Comparison of ENCODE assay signal across 1 cellular context in the genomic region with DNA sequence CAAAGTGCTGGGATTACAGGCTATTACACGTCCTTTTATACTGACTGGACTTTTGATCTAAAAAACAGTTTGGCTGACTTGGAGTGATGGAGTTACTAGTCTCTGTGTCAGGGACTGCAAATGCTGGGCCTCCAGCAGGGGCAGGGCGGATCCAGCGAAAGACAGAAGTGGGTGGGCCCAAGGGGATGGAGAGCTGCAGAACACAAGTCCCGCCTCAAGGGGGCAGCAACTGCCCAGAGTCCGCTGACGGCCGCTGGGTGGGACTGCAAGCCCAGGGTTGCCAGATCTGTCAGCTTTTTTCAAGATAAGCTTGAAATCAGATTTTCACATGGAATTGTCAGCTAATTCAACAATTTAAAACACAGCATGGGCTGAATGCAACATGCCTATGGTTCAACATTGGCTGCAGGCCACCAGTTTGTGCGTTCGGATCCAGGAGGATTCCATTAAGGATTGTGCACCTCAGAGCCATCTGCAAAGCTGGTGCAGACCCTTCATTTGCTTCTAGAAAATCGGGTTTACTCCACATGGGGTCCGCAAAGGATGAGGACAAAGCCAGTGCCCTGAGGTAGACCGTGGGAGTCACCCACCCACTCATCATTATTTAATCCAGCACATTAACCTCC.
A peak's percentile ranks its signal among the peaks of the same experiment; 100 is the strongest.
TF ChIP-seq lines count a peak whose summit lies in the region.

No MANE protein-coding gene starts in this region.

TF ChIP-seq in K562, 482 proteins besides CTCF, POLR2A, EP300 and RAD21 (continued from another document and continues in another):
- TF ChIP-seq CTBP1 (IDR thresholded peaks at IDR 0.05; ENCODE audit: borderline replicate concordance) (peak; percentile 89), LEF1 (IDR thresholded peaks at IDR 0.05) (0 out of 2 replicates have a peak, but pooled peaks have one; percentile 32), GTF2F1 (IDR thresholded peaks at IDR 0.05; ENCODE audit: low read depth, low read length) (no peak), KDM5B (IDR thresholded peaks at IDR 0.05; ENCODE audit: insufficient replicate concordance, low read depth, low read length) (no peak), ZNF121 (CRISPR knock-in tag; conservative IDR thresholded peaks at IDR 0.05) (no peak), ZNF282 (CRISPR knock-in tag; IDR thresholded peaks at IDR 0.05) (no peak), SREBF2 (CRISPR knock-in tag; IDR thresholded peaks at IDR 0.05) (no peak), NFIX (CRISPR knock-in tag; IDR thresholded peaks at IDR 0.05; ENCODE audit: low read depth) (no peak), ZBTB1 (CRISPR knock-in tag; IDR thresholded peaks at IDR 0.05; ENCODE audit: borderline replicate concordance, low read depth) (no peak), HDAC1 (IDR thresholded peaks at IDR 0.05) (no peak), HOXB6 (CRISPR knock-in tag; IDR thresholded peaks at IDR 0.05; ENCODE audit: borderline replicate concordance) (no peak), NR2C1 (IDR thresholded peaks at IDR 0.05) (peak; percentile 38; the same call in 1 of the 2 replicates), NR2C1 (tag; IDR thresholded peaks at IDR 0.05) (no peak), NFIC (IDR thresholded peaks at IDR 0.05) (peak; percentile 20; the same call in 1 of the 2 replicates), KHSRP (IDR thresholded peaks at IDR 0.05) (no peak), BRD4 (IDR thresholded peaks at IDR 0.05) (no peak), ZKSCAN1 (IDR thresholded peaks at IDR 0.05; ENCODE audit: low read depth, low read length) (no peak), NONO (IDR thresholded peaks at IDR 0.05; ENCODE audit: low read depth in 2 of 2, low read length in 1 of 2) (no peak), NKRF (IDR thresholded peaks at IDR 0.05; ENCODE audit: borderline replicate concordance) (no peak; the same call in 1 of the 2 replicates), POLR2B (IDR thresholded peaks at IDR 0.05; ENCODE audit: low read depth, partially characterized antibody) (no peak), DEAF1 (CRISPR knock-in tag; IDR thresholded peaks at IDR 0.05) (peak; percentile 100), ZNF655 (CRISPR knock-in tag; IDR thresholded peaks at IDR 0.05) (no peak), SIN3B (IDR thresholded peaks at IDR 0.05; ENCODE audit: low read depth) (0 out of 2 replicates have a peak, but pooled peaks have one; percentile 32), RBFOX2 (IDR thresholded peaks at IDR 0.05; ENCODE audit: low read depth, low read length) (peak; percentile 41; the same call in 1 of the 2 replicates), RBM34 (IDR thresholded peaks at IDR 0.05; ENCODE audit: borderline replicate concordance, insufficient read depth, low read length) (no peak), ZC3H4 (CRISPR knock-in tag; IDR thresholded peaks at IDR 0.05; ENCODE audit: borderline replicate concordance) (no peak), TOE1 (IDR thresholded peaks at IDR 0.05; ENCODE audit: borderline replicate concordance) (peak; percentile 69), TOE1 (CRISPR knock-in tag; IDR thresholded peaks at IDR 0.05; ENCODE audit: borderline replicate concordance, low read depth) (0 out of 2 replicates have a peak, but pooled peaks have one; percentile 48), ZNF584 (CRISPR knock-in tag; IDR thresholded peaks at IDR 0.05; ENCODE audit: low read depth) (no peak), PHF8 (IDR thresholded peaks at IDR 0.05; ENCODE audit: borderline replicate concordance, low read length) (no peak), HNRNPL (IDR thresholded peaks at IDR 0.05; ENCODE audit: low read depth, low read length) (no peak), HSF4 (CRISPR knock-in tag; IDR thresholded peaks at IDR 0.05; ENCODE audit: borderline replicate concordance) (no peak), FOXP4 (CRISPR knock-in tag; IDR thresholded peaks at IDR 0.05; ENCODE audit: borderline replicate concordance) (no peak), ZNF311 (CRISPR knock-in tag; IDR thresholded peaks at IDR 0.05) (no peak), TEAD1 (CRISPR knock-in tag; IDR thresholded peaks at IDR 0.05) (peak in 1 of 2 experiments; percentile 65; a peak in 2 of 4 replicates), TEAD4 (IDR thresholded peaks at IDR 0.05; ENCODE audit: low read length) (peak; percentile 48; the same call in 1 of the 2 replicates), TEAD4 (CRISPR knock-in tag; IDR thresholded peaks at IDR 0.05; ENCODE audit: borderline replicate concordance) (no peak), HIVEP1 (CRISPR knock-in tag; IDR thresholded peaks at IDR 0.05) (no peak), TAF9B (IDR thresholded peaks at IDR 0.05; ENCODE audit: partially characterized antibody) (no peak), TGIF2 (CRISPR knock-in tag; IDR thresholded peaks at IDR 0.05) (no peak)
- TF ChIP-seq, protein P1, sequence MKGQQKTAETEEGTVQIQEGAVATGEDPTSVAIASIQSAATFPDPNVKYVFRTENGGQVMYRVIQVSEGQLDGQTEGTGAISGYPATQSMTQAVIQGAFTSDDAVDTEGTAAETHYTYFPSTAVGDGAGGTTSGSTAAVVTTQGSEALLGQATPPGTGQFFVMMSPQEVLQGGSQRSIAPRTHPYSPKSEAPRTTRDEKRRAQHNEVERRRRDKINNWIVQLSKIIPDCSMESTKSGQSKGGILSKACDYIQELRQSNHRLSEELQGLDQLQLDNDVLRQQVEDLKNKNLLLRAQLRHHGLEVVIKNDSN (CRISPR knock-in tag; IDR thresholded peaks at IDR 0.05) = no peak; the same call in none of the 2 replicates
- TF ChIP-seq, protein P2, sequence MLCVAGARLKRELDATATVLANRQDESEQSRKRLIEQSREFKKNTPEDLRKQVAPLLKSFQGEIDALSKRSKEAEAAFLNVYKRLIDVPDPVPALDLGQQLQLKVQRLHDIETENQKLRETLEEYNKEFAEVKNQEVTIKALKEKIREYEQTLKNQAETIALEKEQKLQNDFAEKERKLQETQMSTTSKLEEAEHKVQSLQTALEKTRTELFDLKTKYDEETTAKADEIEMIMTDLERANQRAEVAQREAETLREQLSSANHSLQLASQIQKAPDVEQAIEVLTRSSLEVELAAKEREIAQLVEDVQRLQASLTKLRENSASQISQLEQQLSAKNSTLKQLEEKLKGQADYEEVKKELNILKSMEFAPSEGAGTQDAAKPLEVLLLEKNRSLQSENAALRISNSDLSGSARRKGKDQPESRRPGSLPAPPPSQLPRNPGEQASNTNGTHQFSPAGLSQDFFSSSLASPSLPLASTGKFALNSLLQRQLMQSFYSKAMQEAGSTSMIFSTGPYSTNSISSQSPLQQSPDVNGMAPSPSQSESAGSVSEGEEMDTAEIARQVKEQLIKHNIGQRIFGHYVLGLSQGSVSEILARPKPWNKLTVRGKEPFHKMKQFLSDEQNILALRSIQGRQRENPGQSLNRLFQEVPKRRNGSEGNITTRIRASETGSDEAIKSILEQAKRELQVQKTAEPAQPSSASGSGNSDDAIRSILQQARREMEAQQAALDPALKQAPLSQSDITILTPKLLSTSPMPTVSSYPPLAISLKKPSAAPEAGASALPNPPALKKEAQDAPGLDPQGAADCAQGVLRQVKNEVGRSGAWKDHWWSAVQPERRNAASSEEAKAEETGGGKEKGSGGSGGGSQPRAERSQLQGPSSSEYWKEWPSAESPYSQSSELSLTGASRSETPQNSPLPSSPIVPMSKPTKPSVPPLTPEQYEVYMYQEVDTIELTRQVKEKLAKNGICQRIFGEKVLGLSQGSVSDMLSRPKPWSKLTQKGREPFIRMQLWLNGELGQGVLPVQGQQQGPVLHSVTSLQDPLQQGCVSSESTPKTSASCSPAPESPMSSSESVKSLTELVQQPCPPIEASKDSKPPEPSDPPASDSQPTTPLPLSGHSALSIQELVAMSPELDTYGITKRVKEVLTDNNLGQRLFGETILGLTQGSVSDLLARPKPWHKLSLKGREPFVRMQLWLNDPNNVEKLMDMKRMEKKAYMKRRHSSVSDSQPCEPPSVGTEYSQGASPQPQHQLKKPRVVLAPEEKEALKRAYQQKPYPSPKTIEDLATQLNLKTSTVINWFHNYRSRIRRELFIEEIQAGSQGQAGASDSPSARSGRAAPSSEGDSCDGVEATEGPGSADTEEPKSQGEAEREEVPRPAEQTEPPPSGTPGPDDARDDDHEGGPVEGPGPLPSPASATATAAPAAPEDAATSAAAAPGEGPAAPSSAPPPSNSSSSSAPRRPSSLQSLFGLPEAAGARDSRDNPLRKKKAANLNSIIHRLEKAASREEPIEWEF (CRISPR knock-in tag; IDR thresholded peaks at IDR 0.05) = no peak
- TF ChIP-seq, protein P3, sequence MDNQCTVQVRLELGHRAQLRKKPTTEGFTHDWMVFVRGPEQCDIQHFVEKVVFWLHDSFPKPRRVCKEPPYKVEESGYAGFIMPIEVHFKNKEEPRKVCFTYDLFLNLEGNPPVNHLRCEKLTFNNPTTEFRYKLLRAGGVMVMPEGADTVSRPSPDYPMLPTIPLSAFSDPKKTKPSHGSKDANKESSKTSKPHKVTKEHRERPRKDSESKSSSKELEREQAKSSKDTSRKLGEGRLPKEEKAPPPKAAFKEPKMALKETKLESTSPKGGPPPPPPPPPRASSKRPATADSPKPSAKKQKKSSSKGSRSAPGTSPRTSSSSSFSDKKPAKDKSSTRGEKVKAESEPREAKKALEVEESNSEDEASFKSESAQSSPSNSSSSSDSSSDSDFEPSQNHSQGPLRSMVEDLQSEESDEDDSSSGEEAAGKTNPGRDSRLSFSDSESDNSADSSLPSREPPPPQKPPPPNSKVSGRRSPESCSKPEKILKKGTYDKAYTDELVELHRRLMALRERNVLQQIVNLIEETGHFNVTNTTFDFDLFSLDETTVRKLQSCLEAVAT (IDR thresholded peaks at IDR 0.05) = peak in 1 of 2 experiments; percentile 79; a peak in 1 of 4 replicates
- TF ChIP-seq, protein P4, sequence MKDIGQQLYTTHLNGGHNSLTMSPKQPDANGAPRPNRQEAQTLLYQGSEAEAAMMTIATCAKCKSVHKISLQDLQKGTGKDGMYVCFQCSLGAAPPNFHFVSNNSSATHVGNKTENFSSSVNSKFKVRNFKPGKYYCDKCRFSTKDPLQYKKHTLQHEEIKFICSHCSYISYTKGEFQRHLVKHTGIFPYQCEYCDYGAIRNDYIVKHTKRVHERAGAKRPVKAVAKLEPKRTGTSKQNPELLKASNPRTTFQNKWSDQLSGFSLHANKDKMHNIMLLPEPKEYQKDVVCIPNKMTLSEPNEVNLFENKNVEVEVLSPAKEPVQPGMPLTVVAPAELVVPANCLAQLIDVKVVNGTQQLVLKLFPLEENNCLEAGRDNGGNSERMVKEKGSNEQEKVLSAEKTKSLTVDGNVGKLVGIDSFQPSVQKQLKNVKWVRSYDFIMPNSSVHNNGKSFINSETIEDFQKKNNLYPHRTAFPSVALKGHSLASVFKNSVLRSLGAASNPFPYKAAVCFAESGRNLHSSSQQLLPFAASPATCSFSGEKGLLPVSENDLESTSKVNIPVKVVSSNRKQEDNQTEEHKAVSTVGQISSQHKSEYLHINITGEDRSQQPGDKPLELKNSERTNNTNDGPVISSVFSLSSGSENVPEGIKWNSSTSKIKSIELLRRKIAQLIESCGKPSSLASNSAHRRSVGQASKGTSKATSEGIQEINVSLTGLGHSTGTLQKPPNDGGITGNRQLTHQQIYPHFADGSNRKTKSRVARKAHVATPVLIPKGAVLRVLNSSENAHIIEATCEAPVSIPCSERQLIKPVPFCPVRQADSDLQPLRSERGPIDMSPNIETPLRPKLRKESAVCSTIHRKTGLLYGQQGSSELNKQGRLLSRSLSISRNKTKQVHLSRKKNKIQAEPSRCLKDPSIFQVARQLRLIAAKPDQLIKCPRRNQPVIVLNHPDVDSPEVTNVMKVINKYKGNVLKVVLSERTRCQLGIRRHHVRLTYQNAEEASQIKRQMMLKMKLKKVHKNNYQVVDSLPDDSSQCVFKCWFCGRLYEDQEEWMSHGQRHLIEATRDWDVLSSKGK (CRISPR knock-in tag; IDR thresholded peaks at IDR 0.05) = no peak
